ENCODE assay signal across 32 cellular contexts in genomic region chr18:75612491-75612890, GRCh38.
DNase-seq lines count a peak whose midpoint lies in the region; TF ChIP-seq lines count a peak whose summit lies in the region.
"Had no signal": no experiment of that assay in that cellular context is flagged by ENCODE, and none has a peak within 500 bp of the region (broad histone marks: within the 10 kb centered on the region; RNA-seq: fewer than 3 reads in every experiment).

No MANE protein-coding gene starts in this region.

- H3K79me2 ChIP-seq in smooth muscle cell (ENCODE audit: low read depth), result no peaks in the 10 kb centered on the region
- H3K79me2 ChIP-seq: parathyroid adenoma had no signal

- no peak overlapping the region for H3K9ac ChIP-seq in HUES48 (ENCODE audit: low read depth, low read length)
- H3K9ac ChIP-seq in smooth muscle cell (ENCODE audit: low read depth), result no peak overlapping the region
- H3K9ac ChIP-seq: parathyroid adenoma, SK-N-SH had no signal

- TF ChIP-seq CTCF in smooth muscle cell (IDR thresholded peaks at IDR 0.05; ENCODE audit: borderline replicate concordance, insufficient read depth, poor library complexity, severe bottlenecking), result no peak
- no peak for TF ChIP-seq CTCF in type B pancreatic cell (conservative IDR thresholded peaks at IDR 0.05)

- H3K4me3 Mint-ChIP-seq in type B pancreatic cell, result no peak overlapping the region
- H3K4me3 Mint-ChIP-seq: activated B cell treated with CpG ODN at 0.5 μM for 24 hours; activated naive CD8-positive, alpha-beta T cell treated with anti-CD3 and anti-CD28 coated beads, Interleukin-2, amount 10 ng/mL, durations not matched to agents 7 days and 5 days; CD14-positive monocyte; neural crest cell; stimulated activated naive CD8-positive, alpha-beta T cell treated with anti-CD3 and anti-CD28 coated beads, Interleukin-15, amount 100 ng/mL, for 72 hours had no signal

- H3K4me2 ChIP-seq in smooth muscle cell, result no peak overlapping the region
- H3K4me2 ChIP-seq: SK-N-SH had no signal

- H3F3A ChIP-seq in smooth muscle cell (ENCODE audit: low read depth), result no peaks in the 10 kb centered on the region

- H3K36me3 ChIP-seq in HUES48 (ENCODE audit: control insufficient read depth, insufficient read depth, low read length) (no peaks in the 10 kb centered on the region), smooth muscle cell (ENCODE audit: low read depth) (no peaks in the 10 kb centered on the region)
- H3K36me3 ChIP-seq: gastroesophageal sphincter, HAP-1 had no signal

- H4K20me1 ChIP-seq in smooth muscle cell (ENCODE audit: low read depth), result no peaks in the 10 kb centered on the region

- H3K9me3 ChIP-seq in HUES48 (ENCODE audit: control insufficient read depth, insufficient read depth, low read length) (no peaks in the 10 kb centered on the region), smooth muscle cell (replicated peaks; ENCODE audit: low read depth) (no peaks in the 10 kb centered on the region)
- H3K9me3 ChIP-seq: body of pancreas, gastroesophageal sphincter, HAP-1 had no signal

- no peaks in the 10 kb centered on the region for H3K27me3 Mint-ChIP-seq in type B pancreatic cell
- H3K27me3 Mint-ChIP-seq: activated B cell treated with CpG ODN at 0.5 μM for 24 hours had no signal

- H2AFZ ChIP-seq in smooth muscle cell (ENCODE audit: low read depth), result peak overlapping the region; percentile 6
- H2AFZ ChIP-seq: parathyroid adenoma had no signal

- H3K4me1 ChIP-seq in HUES48 (ENCODE audit: control insufficient read depth, insufficient read depth, low read length) (0 out of 2 replicates have a peak, but pooled peaks cover 3% of the 10 kb centered on the region), smooth muscle cell (ENCODE audit: low read depth) (no peaks in the 10 kb centered on the region)
- H3K4me1 ChIP-seq: body of pancreas, gastroesophageal sphincter, HAP-1, parathyroid adenoma had no signal

- H3K9me3 Mint-ChIP-seq in type B pancreatic cell, result no peaks in the 10 kb centered on the region
- H3K9me3 Mint-ChIP-seq: activated B cell treated with CpG ODN at 0.5 μM for 24 hours; activated naive CD8-positive, alpha-beta T cell treated with anti-CD3 and anti-CD28 coated beads, Interleukin-2, amount 10 ng/mL, durations not matched to agents 7 days and 5 days; neural crest cell; stimulated activated naive CD8-positive, alpha-beta T cell treated with anti-CD3 and anti-CD28 coated beads, Interleukin-15, amount 100 ng/mL, for 72 hours had no signal

- no peak overlapping the region for H3K27ac Mint-ChIP-seq in type B pancreatic cell
- H3K27ac Mint-ChIP-seq: activated B cell treated with CpG ODN at 0.5 μM for 24 hours; activated naive CD8-positive, alpha-beta T cell treated with anti-CD3 and anti-CD28 coated beads, Interleukin-2, amount 10 ng/mL, durations not matched to agents 7 days and 5 days; CD14-positive monocyte had no signal

- H3K36me3 Mint-ChIP-seq in type B pancreatic cell, result no peaks in the 10 kb centered on the region
- H3K36me3 Mint-ChIP-seq: activated naive CD8-positive, alpha-beta T cell treated with anti-CD3 and anti-CD28 coated beads, Interleukin-2, amount 10 ng/mL, durations not matched to agents 7 days and 5 days; CD14-positive monocyte had no signal

- H3K27ac ChIP-seq in HUES48 (ENCODE audit: low read depth, low read length) (peak overlapping the region; percentile 27), smooth muscle cell (ENCODE audit: low read depth) (no peak overlapping the region)
- H3K27ac ChIP-seq: body of pancreas, gastroesophageal sphincter, parathyroid adenoma had no signal

- peak; percentile 30 for DNase-seq in RPMI7951 (ENCODE audit: low read depth)
- peak; percentile 71 for DNase-seq in foreskin melanocyte
- DNase-seq in smooth muscle cell (lab: John Stamatoyannopoulos, UW; ENCODE audit: unreplicated experiment), result no peak
- no peak for DNase-seq in type B pancreatic cell (ENCODE audit: extremely low spot score, unreplicated experiment)
- DNase-seq in globus pallidus (ENCODE audit: low spot score), result no peak
- no peak for DNase-seq in NCI-H774 (lab: John Stamatoyannopoulos, UW)
- DNase-seq: activated B cell treated with CpG ODN at 0.5 μM for 24 hours; activated CD4-positive, alpha-beta T cell treated with anti-CD3 and anti-CD28 coated beads, Interleukin-2, amount 50 U/mL, for 1 hour; activated effector memory CD4-positive, alpha-beta T cell treated with Interleukin-2 at 50 U/mL for 16 hours; activated naive CD8-positive, alpha-beta T cell treated with anti-CD3 and anti-CD28 coated beads, Interleukin-2, amount 10 ng/mL, durations not matched to agents 7 days and 5 days; activated T-cell treated with anti-CD3 and anti-CD28 coated beads, Interleukin-2, amount 50 U/mL, for 1 hour; body of pancreas; cerebellar nuclear complex; DMS79 treated with DMSO at 0.1 percent for 48 hours; GF-D8; hypothalamus; KG1; left cardiac atrium; mammary epithelial cell; NK-92 treated with Interleukin-12 subunit alpha and Interleukin-12 subunit beta, amount 100 ng/mL, for 24 hours; PC-3; right cardiac atrium; SK-N-SH; stimulated activated CD4-positive, alpha-beta T cell treated with anti-CD3 and anti-CD28 coated beads, Interleukin-12 subunit alpha, Interleukin-12 subunit beta, amount 100 ng/mL, for 4 hours; stimulated activated CD4-positive, alpha-beta T cell treated with anti-CD3 and anti-CD28 coated beads, Interleukin-2, amount 100 ng/mL, for 48 hours; stimulated activated naive CD8-positive, alpha-beta T cell treated with anti-CD3 and anti-CD28 coated beads, Interleukin-15, amount 100 ng/mL, for 72 hours had no signal

- H3K27me3 ChIP-seq in HUES48 (ENCODE audit: control insufficient read depth, insufficient read depth, low read length) (no peaks in the 10 kb centered on the region), smooth muscle cell (ENCODE audit: low read depth) (no peaks in the 10 kb centered on the region)
- H3K27me3 ChIP-seq: body of pancreas, gastroesophageal sphincter had no signal

- no peak overlapping the region for H3K4me3 ChIP-seq in HUES48 (ENCODE audit: low read depth, low read length)
- no peak overlapping the region for H3K4me3 ChIP-seq in smooth muscle cell
- H3K4me3 ChIP-seq: body of pancreas, gastroesophageal sphincter, HAP-1 had no signal

- 18% methylated on average over 3 of the region's 3 CpGs for WGBS in smooth muscle cell (ENCODE audit: low lambda C conversion rate)

- H3K4me1 Mint-ChIP-seq in type B pancreatic cell (ENCODE audit: unreplicated experiment), result peaks cover 5% of the 10 kb centered on the region
- H3K4me1 Mint-ChIP-seq: activated B cell treated with CpG ODN at 0.5 μM for 24 hours; activated naive CD8-positive, alpha-beta T cell treated with anti-CD3 and anti-CD28 coated beads, Interleukin-2, amount 10 ng/mL, durations not matched to agents 7 days and 5 days; CD14-positive monocyte; stimulated activated naive CD8-positive, alpha-beta T cell treated with anti-CD3 and anti-CD28 coated beads, Interleukin-15, amount 100 ng/mL, for 72 hours had no signal

Comparison
In these comparisons a context has a peak if more than half of its experiments do, and no peak if none do; other contexts are left out.
1. DNase-seq: peak in RPMI7951 (single experiment) and foreskin melanocyte (single experiment); none in smooth muscle cell (single experiment), type B pancreatic cell (single experiment), globus pallidus (single experiment) and NCI-H774 (single experiment).